1 cellular context compared by ENCODE assay signal in genomic region chr3:58049143-58049785, GRCh38.
TF ChIP-seq lines count a peak whose summit lies in the region.

No MANE protein-coding gene starts in this region.

TF ChIP-seq in HepG2, 621 proteins besides CTCF, POLR2A, EP300 and RAD21 (continued from another document and continues in another):
- TF ChIP-seq FOXO1 (CRISPR knock-in tag; IDR thresholded peaks at IDR 0.05) (peak; percentile 87), ETV5 (CRISPR knock-in tag; IDR thresholded peaks at IDR 0.05; ENCODE audit: borderline replicate concordance) (peak; percentile 55; the same call in 1 of the 2 replicates), ZNF770 (CRISPR knock-in tag; IDR thresholded peaks at IDR 0.05) (peak; percentile 49; the same call in 1 of the 2 replicates), RCOR2 (CRISPR knock-in tag; IDR thresholded peaks at IDR 0.05) (peak; percentile 47; the same call in 1 of the 2 replicates), ZNF580 (CRISPR knock-in tag; IDR thresholded peaks at IDR 0.05; ENCODE audit: borderline replicate concordance, low read depth) (peak; percentile 81; the same call in 1 of the 2 replicates), WIZ (CRISPR knock-in tag; IDR thresholded peaks at IDR 0.05) (0 out of 2 replicates have a peak, but pooled peaks have one; percentile 48), ZNF143 (CRISPR knock-in tag; IDR thresholded peaks at IDR 0.05) (0 out of 2 replicates have a peak, but pooled peaks have one; percentile 29), THAP11 (CRISPR knock-in tag; IDR thresholded peaks at IDR 0.05) (peak; percentile 65; the same call in 1 of the 2 replicates), SMC3 (IDR thresholded peaks at IDR 0.05; ENCODE audit: low read length) (no peak), RBFOX2 (IDR thresholded peaks at IDR 0.05; ENCODE audit: low read depth, low read length) (no peak), JARID2 (CRISPR knock-in tag; IDR thresholded peaks at IDR 0.05; ENCODE audit: insufficient replicate concordance) (no peak), NCOR1 (IDR thresholded peaks at IDR 0.05; ENCODE audit: borderline replicate concordance, low read length) (no peak), DZIP1 (CRISPR knock-in tag; IDR thresholded peaks at IDR 0.05) (no peak), ZKSCAN1 (IDR thresholded peaks at IDR 0.05; ENCODE audit: low read length) (no peak), ZNF598 (CRISPR knock-in tag; IDR thresholded peaks at IDR 0.05; ENCODE audit: borderline replicate concordance) (peak; percentile 43; the same call in 1 of the 2 replicates), MYC (CRISPR knock-in tag; IDR thresholded peaks at IDR 0.05; ENCODE audit: borderline replicate concordance) (peak; percentile 50; the same call in 1 of the 2 replicates), STAG1 (CRISPR knock-in tag; IDR thresholded peaks at IDR 0.05) (peak; percentile 27; the same call in 1 of the 2 replicates), FOXM1 (CRISPR knock-in tag; IDR thresholded peaks at IDR 0.05) (no peak), ZNF761 (CRISPR knock-in tag; conservative IDR thresholded peaks at IDR 0.05) (no peak), ESRRA (CRISPR knock-in tag; IDR thresholded peaks at IDR 0.05; ENCODE audit: low read depth) (no peak; the same call in 1 of the 2 replicates), ELF1 (CRISPR knock-in tag; IDR thresholded peaks at IDR 0.05) (no peak), ZBTB37 (CRISPR knock-in tag; IDR thresholded peaks at IDR 0.05) (no peak), ZNF562 (CRISPR knock-in tag; IDR thresholded peaks at IDR 0.05; ENCODE audit: borderline replicate concordance) (no peak), POLR2AphosphoS2 (IDR thresholded peaks at IDR 0.05; ENCODE audit: low read depth, low read length) (no peak), FOSL2 (CRISPR knock-in tag; IDR thresholded peaks at IDR 0.05) (peak; percentile 99), ARNT2 (CRISPR knock-in tag; IDR thresholded peaks at IDR 0.05; ENCODE audit: low read depth) (peak; percentile 76; the same call in 1 of the 2 replicates), ZNF609 (CRISPR knock-in tag; IDR thresholded peaks at IDR 0.05; ENCODE audit: borderline replicate concordance) (peak; percentile 85; the same call in 1 of the 2 replicates), ZNF329 (CRISPR knock-in tag; IDR thresholded peaks at IDR 0.05; ENCODE audit: low read depth) (no peak), ZNF101 (CRISPR knock-in tag; IDR thresholded peaks at IDR 0.05; ENCODE audit: borderline replicate concordance, low read depth) (no peak), FOXP4 (CRISPR knock-in tag; IDR thresholded peaks at IDR 0.05) (peak; percentile 96), ATF1 (CRISPR knock-in tag; IDR thresholded peaks at IDR 0.05) (peak; percentile 74), LCORL (IDR thresholded peaks at IDR 0.05) (peak; percentile 58; the same call in 1 of the 2 replicates), LCORL (CRISPR knock-in tag; IDR thresholded peaks at IDR 0.05) (peak; percentile 91), BCLAF1 (IDR thresholded peaks at IDR 0.05) (no peak), PRDM15 (CRISPR knock-in tag; IDR thresholded peaks at IDR 0.05) (peak; percentile 35; the same call in 1 of the 2 replicates), KLF16 (CRISPR knock-in tag; IDR thresholded peaks at IDR 0.05) (peak in 1 of 2 experiments; percentile 73; a peak in 1 of 4 replicates), SPEN (CRISPR knock-in tag; IDR thresholded peaks at IDR 0.05; ENCODE audit: low read depth) (peak; percentile 55; the same call in 1 of the 2 replicates), GATAD2A (CRISPR knock-in tag; IDR thresholded peaks at IDR 0.05) (peak; percentile 99), ZNF430 (CRISPR knock-in tag; IDR thresholded peaks at IDR 0.05) (peak; percentile 78), DPF2 (CRISPR knock-in tag; IDR thresholded peaks at IDR 0.05; ENCODE audit: borderline replicate concordance, low read depth) (peak; percentile 81)
